1 cellular context compared by ENCODE assay signal in the genomic region with DNA sequence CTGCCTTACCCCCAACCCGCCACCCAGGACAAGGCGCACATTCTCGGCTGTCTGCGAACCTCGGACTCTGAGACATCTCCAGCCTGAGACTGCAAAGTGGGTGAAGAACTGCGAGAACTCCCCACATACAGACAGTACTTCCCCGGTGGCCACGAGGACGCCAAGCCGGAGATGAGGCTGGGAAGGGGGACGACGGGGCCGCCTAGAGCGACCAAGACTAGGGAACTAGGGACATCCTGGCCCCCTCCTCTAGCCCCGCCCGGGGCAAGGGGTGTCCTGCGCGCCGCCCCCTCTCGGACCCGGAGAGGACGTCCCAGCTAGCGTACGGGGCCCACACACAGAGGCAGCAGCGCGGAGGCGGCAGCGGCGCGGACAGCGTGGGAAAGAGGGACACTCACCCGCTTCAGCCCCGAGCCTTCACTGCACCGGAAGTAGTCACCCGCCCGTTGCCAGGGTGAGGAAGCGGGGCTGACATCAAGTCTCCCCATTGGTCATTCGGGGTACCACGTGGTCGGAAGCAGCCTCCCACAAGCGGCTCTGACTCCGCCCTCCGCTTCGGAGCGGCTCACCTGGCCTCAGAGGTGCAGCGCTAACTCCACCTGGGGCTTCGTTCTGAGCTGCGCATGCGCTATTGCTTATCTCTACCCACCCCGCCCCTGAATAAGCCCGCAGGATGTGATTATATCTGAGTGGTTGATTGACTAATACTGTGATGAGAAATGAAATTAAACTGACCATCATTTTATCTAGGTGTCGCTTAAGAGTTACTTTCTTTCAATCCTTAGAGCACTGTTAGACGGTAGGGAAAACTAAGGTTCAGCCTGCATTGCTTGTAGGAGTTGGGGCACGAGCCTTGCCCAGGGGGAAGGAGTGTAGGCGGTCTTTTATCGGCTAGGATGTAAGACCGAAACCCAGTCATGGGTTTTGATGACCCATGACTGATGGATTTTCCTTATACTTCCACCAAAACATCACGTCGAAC.
TF ChIP-seq lines count a peak whose summit lies in the region.

A gene with protein sequence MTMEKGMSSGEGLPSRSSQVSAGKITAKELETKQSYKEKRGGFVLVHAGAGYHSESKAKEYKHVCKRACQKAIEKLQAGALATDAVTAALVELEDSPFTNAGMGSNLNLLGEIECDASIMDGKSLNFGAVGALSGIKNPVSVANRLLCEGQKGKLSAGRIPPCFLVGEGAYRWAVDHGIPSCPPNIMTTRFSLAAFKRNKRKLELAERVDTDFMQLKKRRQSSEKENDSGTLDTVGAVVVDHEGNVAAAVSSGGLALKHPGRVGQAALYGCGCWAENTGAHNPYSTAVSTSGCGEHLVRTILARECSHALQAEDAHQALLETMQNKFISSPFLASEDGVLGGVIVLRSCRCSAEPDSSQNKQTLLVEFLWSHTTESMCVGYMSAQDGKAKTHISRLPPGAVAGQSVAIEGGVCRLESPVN (minus strand): TSS at position 437 of the 982 bp plus-strand sequence. CDS start 8,854 bp downstream, outside the sequence.

TF ChIP-seq in HepG2, 621 proteins besides CTCF, POLR2A, EP300 and RAD21 (continued from another document and continues in another):
- no peak for TF ChIP-seq BHLHE40 (IDR thresholded peaks at IDR 0.05; ENCODE audit: low read length)
- TF ChIP-seq ZNF546 (CRISPR knock-in tag; conservative IDR thresholded peaks at IDR 0.05): peak; percentile 68; the same call in 1 of the 2 replicates
- TF ChIP-seq ZNF761 (CRISPR knock-in tag; conservative IDR thresholded peaks at IDR 0.05): peak; percentile 85; the same call in 1 of the 2 replicates
- TF ChIP-seq ZIK1 (CRISPR knock-in tag; IDR thresholded peaks at IDR 0.05; ENCODE audit: borderline replicate concordance, low read depth): 0 out of 2 replicates have a peak, but pooled peaks have one; percentile 41
- peak; percentile 100 for TF ChIP-seq ZEB1 (IDR thresholded peaks at IDR 0.05; ENCODE audit: insufficient replicate concordance, low read depth)
- TF ChIP-seq SIX4 (CRISPR knock-in tag; IDR thresholded peaks at IDR 0.05): no peak; the same call in 1 of the 2 replicates
- TF ChIP-seq, protein P1, sequence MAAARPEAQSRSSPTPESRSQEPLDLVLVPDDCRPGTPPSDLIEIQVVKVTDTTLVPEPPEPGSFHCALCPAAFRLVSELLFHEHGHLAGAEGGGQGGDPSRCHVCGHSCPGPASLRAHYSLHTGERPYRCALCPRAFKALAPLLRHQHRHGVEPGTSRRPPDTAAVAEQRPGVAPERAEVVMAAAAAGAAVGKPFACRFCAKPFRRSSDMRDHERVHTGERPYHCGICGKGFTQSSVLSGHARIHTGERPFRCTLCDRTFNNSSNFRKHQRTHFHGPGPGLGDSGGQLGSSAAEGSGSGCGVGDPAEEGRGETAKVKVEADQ (CRISPR knock-in tag; IDR thresholded peaks at IDR 0.05; ENCODE audit: borderline replicate concordance): peak; percentile 92
- peak; percentile 96 for TF ChIP-seq KDM5B (CRISPR knock-in tag; IDR thresholded peaks at IDR 0.05; ENCODE audit: borderline replicate concordance)
- peak; percentile 99 for TF ChIP-seq SAP130 (CRISPR knock-in tag; IDR thresholded peaks at IDR 0.05; ENCODE audit: low read depth)
- TF ChIP-seq ZFP91 (CRISPR knock-in tag; IDR thresholded peaks at IDR 0.05; ENCODE audit: borderline replicate concordance): peak; percentile 97
- TF ChIP-seq AGO2 (optimal IDR thresholded peaks at IDR 0.05; ENCODE audit: low read depth, low read length): peak; percentile 87
- peak; percentile 33; the same call in 1 of the 2 replicates for TF ChIP-seq ZNF567 (CRISPR knock-in tag; IDR thresholded peaks at IDR 0.05; ENCODE audit: borderline replicate concordance)
- no peak for TF ChIP-seq ZNF20 (CRISPR knock-in tag; IDR thresholded peaks at IDR 0.05)
- peak; percentile 83; the same call in 1 of the 2 replicates for TF ChIP-seq MEIS2 (CRISPR knock-in tag; IDR thresholded peaks at IDR 0.05)
- 0 out of 2 replicates have a peak, but pooled peaks have one; percentile 38 for TF ChIP-seq ZNF34 (CRISPR knock-in tag; IDR thresholded peaks at IDR 0.05; ENCODE audit: borderline replicate concordance)
- no peak for TF ChIP-seq SMARCE1 (IDR thresholded peaks at IDR 0.05; ENCODE audit: borderline replicate concordance)
- no peak for TF ChIP-seq ZNF615 (CRISPR knock-in tag; IDR thresholded peaks at IDR 0.05; ENCODE audit: borderline replicate concordance)
- TF ChIP-seq ZNF230 (CRISPR knock-in tag; IDR thresholded peaks at IDR 0.05): peak; percentile 87
- TF ChIP-seq ZFP41 (CRISPR knock-in tag; IDR thresholded peaks at IDR 0.05; ENCODE audit: borderline replicate concordance): peak; percentile 81; the same call in 1 of the 2 replicates
- TF ChIP-seq ZFP36L1 (CRISPR knock-in tag; IDR thresholded peaks at IDR 0.05): peak; percentile 42; the same call in 1 of the 2 replicates
- TF ChIP-seq REXO4 (CRISPR knock-in tag; IDR thresholded peaks at IDR 0.05; ENCODE audit: borderline replicate concordance): no peak
- peak; percentile 95 for TF ChIP-seq MYPOP (CRISPR knock-in tag; IDR thresholded peaks at IDR 0.05)
- TF ChIP-seq ZNF446 (CRISPR knock-in tag; IDR thresholded peaks at IDR 0.05): 0 out of 2 replicates have a peak, but pooled peaks have one; percentile 18
- TF ChIP-seq ZFX (CRISPR knock-in tag; IDR thresholded peaks at IDR 0.05; ENCODE audit: low read depth): peak; percentile 85
- no peak for TF ChIP-seq PRPF4 (IDR thresholded peaks at IDR 0.05; ENCODE audit: low read depth, low read length, poor library complexity, severe bottlenecking)
- TF ChIP-seq ZBTB2 (CRISPR knock-in tag; IDR thresholded peaks at IDR 0.05; ENCODE audit: low read depth): no peak
- no peak for TF ChIP-seq KLF12 (CRISPR knock-in tag; IDR thresholded peaks at IDR 0.05; ENCODE audit: borderline replicate concordance)
- TF ChIP-seq, protein P2, sequence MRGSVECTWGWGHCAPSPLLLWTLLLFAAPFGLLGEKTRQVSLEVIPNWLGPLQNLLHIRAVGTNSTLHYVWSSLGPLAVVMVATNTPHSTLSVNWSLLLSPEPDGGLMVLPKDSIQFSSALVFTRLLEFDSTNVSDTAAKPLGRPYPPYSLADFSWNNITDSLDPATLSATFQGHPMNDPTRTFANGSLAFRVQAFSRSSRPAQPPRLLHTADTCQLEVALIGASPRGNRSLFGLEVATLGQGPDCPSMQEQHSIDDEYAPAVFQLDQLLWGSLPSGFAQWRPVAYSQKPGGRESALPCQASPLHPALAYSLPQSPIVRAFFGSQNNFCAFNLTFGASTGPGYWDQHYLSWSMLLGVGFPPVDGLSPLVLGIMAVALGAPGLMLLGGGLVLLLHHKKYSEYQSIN (CRISPR knock-in tag; IDR thresholded peaks at IDR 0.05; ENCODE audit: borderline replicate concordance): no peak
- TF ChIP-seq ZNF414 (CRISPR knock-in tag; IDR thresholded peaks at IDR 0.05): no peak
- TF ChIP-seq ZNF746 (CRISPR knock-in tag; IDR thresholded peaks at IDR 0.05): peak; percentile 70; the same call in 1 of the 2 replicates
- TF ChIP-seq ZFAT (CRISPR knock-in tag; conservative IDR thresholded peaks at IDR 0.05): no peak
- no peak for TF ChIP-seq NR2F6 (IDR thresholded peaks at IDR 0.05)
- TF ChIP-seq NR2F6 (CRISPR knock-in tag; IDR thresholded peaks at IDR 0.05): no peak; the same call in 1 of the 2 replicates
- no peak for TF ChIP-seq ZNF549 (CRISPR knock-in tag; IDR thresholded peaks at IDR 0.05)
- peak; percentile 88 for TF ChIP-seq PBX3 (CRISPR knock-in tag; IDR thresholded peaks at IDR 0.05; ENCODE audit: borderline replicate concordance)
- TF ChIP-seq ZNF562 (CRISPR knock-in tag; IDR thresholded peaks at IDR 0.05; ENCODE audit: borderline replicate concordance): no peak
- TF ChIP-seq MTF2 (CRISPR knock-in tag; IDR thresholded peaks at IDR 0.05; ENCODE audit: borderline replicate concordance): no peak
- no peak for TF ChIP-seq MTA3 (CRISPR knock-in tag; IDR thresholded peaks at IDR 0.05)
- peak; percentile 73; the same call in 1 of the 2 replicates for TF ChIP-seq ZNF619 (CRISPR knock-in tag; IDR thresholded peaks at IDR 0.05)
- no peak for TF ChIP-seq ATF7 (IDR thresholded peaks at IDR 0.05)
- peak; percentile 77 for TF ChIP-seq ATF7 (CRISPR knock-in tag; IDR thresholded peaks at IDR 0.05)
- TF ChIP-seq EZH2 (conservative IDR thresholded peaks at IDR 0.05; ENCODE audit: low read depth, low read length): no peak
- peak; percentile 59; the same call in 1 of the 2 replicates for TF ChIP-seq ELF3 (CRISPR knock-in tag; IDR thresholded peaks at IDR 0.05)
- no peak for TF ChIP-seq RARG (CRISPR knock-in tag; IDR thresholded peaks at IDR 0.05; ENCODE audit: low read depth)
- TF ChIP-seq RFXANK (CRISPR knock-in tag; IDR thresholded peaks at IDR 0.05): peak; percentile 75; the same call in 1 of the 2 replicates
- peak; percentile 53; the same call in 1 of the 2 replicates for TF ChIP-seq HCFC1 (IDR thresholded peaks at IDR 0.05; ENCODE audit: low read depth, low read length)
- TF ChIP-seq SIX1 (CRISPR knock-in tag; IDR thresholded peaks at IDR 0.05; ENCODE audit: borderline replicate concordance): 0 out of 2 replicates have a peak, but pooled peaks have one; percentile 9
- no peak; the same call in 1 of the 2 replicates for TF ChIP-seq HMG20B (CRISPR knock-in tag; conservative IDR thresholded peaks at IDR 0.05)
- TF ChIP-seq ZNF501 (CRISPR knock-in tag; IDR thresholded peaks at IDR 0.05): peak; percentile 95
- TF ChIP-seq BRD4 (CRISPR knock-in tag; IDR thresholded peaks at IDR 0.05): peak; percentile 89
- TF ChIP-seq ZMYM3 (CRISPR knock-in tag; IDR thresholded peaks at IDR 0.05): no peak
- no peak for TF ChIP-seq MBD4 (IDR thresholded peaks at IDR 0.05; ENCODE audit: borderline replicate concordance, low read length)
- TF ChIP-seq HOXA7 (CRISPR knock-in tag; IDR thresholded peaks at IDR 0.05): no peak
- no peak for TF ChIP-seq MAFK (conservative IDR thresholded peaks at IDR 0.05 in 1 of 2, IDR thresholded peaks at IDR 0.05 in 1 of 2; ENCODE audit: low read length in 2 of 2)
- TF ChIP-seq ZNF788 (CRISPR knock-in tag; IDR thresholded peaks at IDR 0.05; ENCODE audit: borderline replicate concordance): no peak; the same call in 1 of the 2 replicates
- TF ChIP-seq RXRB (CRISPR knock-in tag; IDR thresholded peaks at IDR 0.05; ENCODE audit: borderline replicate concordance): no peak; the same call in 1 of the 2 replicates
- 0 out of 2 replicates have a peak, but pooled peaks have one; percentile 75 for TF ChIP-seq ZNF329 (CRISPR knock-in tag; IDR thresholded peaks at IDR 0.05; ENCODE audit: low read depth)
- TF ChIP-seq TEAD3 (CRISPR knock-in tag; optimal IDR thresholded peaks at IDR 0.05; ENCODE audit: borderline replicate concordance): peak; percentile 13
- TF ChIP-seq EHMT2 (IDR thresholded peaks at IDR 0.05; ENCODE audit: borderline replicate concordance, low read depth, low read length): peak; percentile 36; the same call in 1 of the 2 replicates
- TF ChIP-seq FOXA3 (CRISPR knock-in tag; IDR thresholded peaks at IDR 0.05): peak; percentile 54; the same call in 1 of the 2 replicates
- TF ChIP-seq ZNF605 (CRISPR knock-in tag; IDR thresholded peaks at IDR 0.05): peak; percentile 76
- TF ChIP-seq CBX1 (IDR thresholded peaks at IDR 0.05; ENCODE audit: low read depth): no peak
- peak; percentile 88 for TF ChIP-seq ZNF678 (CRISPR knock-in tag; IDR thresholded peaks at IDR 0.05)
- peak; percentile 99 for TF ChIP-seq MXI1 (IDR thresholded peaks at IDR 0.05; ENCODE audit: borderline replicate concordance, low read depth, low read length)
- no peak for TF ChIP-seq ZNF496 (CRISPR knock-in tag; IDR thresholded peaks at IDR 0.05; ENCODE audit: insufficient replicate concordance)
- TF ChIP-seq ZNF564 (CRISPR knock-in tag; IDR thresholded peaks at IDR 0.05): no peak
